ENCODE assay signal across 8 cellular contexts in genomic region chr19:42290523-42291436, GRCh38. TPM values are rescaled to one million over a fixed set of nuclear protein-coding genes. Genes with fewer than 3 reads are reported as not detected.
A peak's percentile ranks its signal among the peaks of the same experiment; 100 is the strongest.
DNase-seq lines count a peak whose midpoint lies in the region; ATAC-seq and TF ChIP-seq lines count a peak whose summit lies in the region.

No MANE protein-coding gene starts in this region.

- H4K20me1 ChIP-seq in BLaER1 treated with 17β-estradiol and CSF1 and Interleukin-3, amounts not matched to agents 10 nM and 100 nM: peaks cover 55 to 98% (median 84%) of the 10 kb centered on the region in 11 experiments

- no peak overlapping the region for H3K27ac Mint-ChIP-seq in activated CD4-positive, alpha-beta memory T cell treated with anti-CD3 and anti-CD28 coated beads, Interleukin-2, amount 10 ng/mL, durations not matched to agents 7 days and 5 days

- DNase-seq in HT1080 (ENCODE audit: low read depth) (peak; percentile 44), fibroblast of mammary gland (ENCODE audit: low read depth) (no peak), cerebellar cortex (ENCODE audit: low spot score) (no peak)
- peak; percentile 51 for DNase-seq in activated CD4-positive, alpha-beta memory T cell treated with anti-CD3 and anti-CD28 coated beads, Interleukin-2, amount 10 ng/mL, durations not matched to agents 7 days and 5 days
- DNase-seq in stimulated activated CD4-positive, alpha-beta T cell treated with anti-CD3 and anti-CD28 coated beads, TNF-alpha, amount 100 ng/mL, for 1 hour (ENCODE audit: low read depth in 3 of 3, low spot score in 1 of 3): peak in 2 of 3 donors; percentile 38 to 45

- TF ChIP-seq CTCF in fibroblast of mammary gland (conservative IDR thresholded peaks at IDR 0.05; ENCODE audit: control insufficient read depth, insufficient read depth, low read depth, low read length): peak; percentile 30

- POLR2A ChIA-PET in activated CD4-positive, alpha-beta memory T cell treated with anti-CD3 and anti-CD28 coated beads, Interleukin-2, amount 10 ng/mL, durations not matched to agents 7 days and 5 days (lab: Charles Lee): no interaction called here

- CTCF ChIA-PET in activated CD4-positive, alpha-beta memory T cell treated with anti-CD3 and anti-CD28 coated beads, Interleukin-2, amount 10 ng/mL, durations not matched to agents 7 days and 5 days (lab: Charles Lee): no interaction called here

- peaks cover 16% of the 10 kb centered on the region for H3K4me1 Mint-ChIP-seq in activated CD4-positive, alpha-beta memory T cell treated with anti-CD3 and anti-CD28 coated beads, Interleukin-2, amount 10 ng/mL, durations not matched to agents 7 days and 5 days

- peak overlapping the region in 9 of 11 experiments; percentile 9 to 49 (median 32); a peak in 12 of 22 replicates for H3K9ac ChIP-seq in BLaER1 treated with 17β-estradiol and CSF1 and Interleukin-3, amounts not matched to agents 10 nM and 100 nM

- ATAC-seq in HG02571 (IDR thresholded peaks at IDR 0.05; ENCODE audit: unreplicated experiment): no peak
- no peak for ATAC-seq in GM19397 (IDR thresholded peaks at IDR 0.05; ENCODE audit: unreplicated experiment)

- H3K4me2 ChIP-seq in BLaER1 treated with 17β-estradiol and CSF1 and Interleukin-3, amounts not matched to agents 10 nM and 100 nM: peak overlapping the region; percentile 23 to 85 (median 57); a peak in 18 of 22 replicates

- H3K27me3 ChIP-seq in BLaER1 treated with 17β-estradiol and CSF1 and Interleukin-3, amounts not matched to agents 10 nM and 100 nM: no peaks in the 10 kb centered on the region

- peaks cover 78 to 91% (median 88%) of the 10 kb centered on the region in 11 experiments for H3K36me3 ChIP-seq in BLaER1 treated with 17β-estradiol and CSF1 and Interleukin-3, amounts not matched to agents 10 nM and 100 nM

- peak overlapping the region in 1 of 10 experiments; percentile 40; a peak in 2 of 20 replicates for H3K4me3 ChIP-seq in BLaER1 treated with 17β-estradiol and CSF1 and Interleukin-3, amounts not matched to agents 10 nM and 100 nM
- no peak overlapping the region for H3K4me3 ChIP-seq in fibroblast of mammary gland (ENCODE audit: control insufficient read depth, low read depth, low read length)

- peak overlapping the region in 3 of 11 experiments; percentile 18 to 29 (median 18); a peak in 3 of 22 replicates for H3K27ac ChIP-seq in BLaER1 treated with 17β-estradiol and CSF1 and Interleukin-3, amounts not matched to agents 10 nM and 100 nM

- H3K4me1 ChIP-seq in BLaER1 treated with 17β-estradiol and CSF1 and Interleukin-3, amounts not matched to agents 10 nM and 100 nM: peaks cover 48 to 60% (median 57%) of the 10 kb centered on the region in 10 experiments

- H3K9me3 Mint-ChIP-seq in activated CD4-positive, alpha-beta memory T cell treated with anti-CD3 and anti-CD28 coated beads, Interleukin-2, amount 10 ng/mL, durations not matched to agents 7 days and 5 days: no peaks in the 10 kb centered on the region

- no peak overlapping the region for H3K4me3 Mint-ChIP-seq in activated CD4-positive, alpha-beta memory T cell treated with anti-CD3 and anti-CD28 coated beads, Interleukin-2, amount 10 ng/mL, durations not matched to agents 7 days and 5 days

- H3K9me3 ChIP-seq in BLaER1 treated with 17β-estradiol and CSF1 and Interleukin-3, amounts not matched to agents 10 nM and 100 nM (replicated peaks in 1 of 11): no peaks in the 10 kb centered on the region

- no peaks in the 10 kb centered on the region for H3K27me3 Mint-ChIP-seq in activated CD4-positive, alpha-beta memory T cell treated with anti-CD3 and anti-CD28 coated beads, Interleukin-2, amount 10 ng/mL, durations not matched to agents 7 days and 5 days

- peaks cover 53% of the 10 kb centered on the region for H3K36me3 Mint-ChIP-seq in activated CD4-positive, alpha-beta memory T cell treated with anti-CD3 and anti-CD28 coated beads, Interleukin-2, amount 10 ng/mL, durations not matched to agents 7 days and 5 days (ENCODE audit: low read depth)

RNA-seq across cellular contexts. Expression of gene PRR19, which starts 11.2 kb away (rescaled TPM):
- 1.2 and 2.8 TPM in 2 replicates for total RNA-seq in HT1080 (2014; rRNA removed; shearing (Covaris generic))
- polyA plus RNA-seq in HT1080 (2015; cell fraction: cytosol; rRNA removed): 0.81 and 1.0 TPM in 2 replicates
- 0.61 and 1.1 TPM in 2 replicates for polyA plus RNA-seq in HT1080 (2015; cell fraction: nucleus; rRNA removed)
- under 1 TPM; 0.45 to 0.91 TPM for total RNA-seq in activated CD4-positive, alpha-beta memory T cell treated with anti-CD3 and anti-CD28 coated beads, Interleukin-2, amount 10 ng/mL, durations not matched to agents 7 days and 5 days

RNA-seq across cellular contexts. Expression of gene PAFAH1B3, which starts 11.6 kb away (rescaled TPM):
- 98.5 and 110 TPM in 2 replicates for total RNA-seq in HT1080 (2014; rRNA removed; shearing (Covaris generic))
- 36.9 and 43.7 TPM in 2 replicates for polyA plus RNA-seq in HT1080 (2015; cell fraction: cytosol; rRNA removed)
- polyA plus RNA-seq in HT1080 (2015; cell fraction: nucleus; rRNA removed): 21.3 and 23.6 TPM in 2 replicates
- total RNA-seq in activated CD4-positive, alpha-beta memory T cell treated with anti-CD3 and anti-CD28 coated beads, Interleukin-2, amount 10 ng/mL, durations not matched to agents 7 days and 5 days: 10 to 100 TPM; 30.6 to 32.7 TPM

RNA-seq across cellular contexts. Expression of gene CIC, which starts 21.7 kb away (rescaled TPM):
- 12.0 and 22.6 TPM in 2 replicates for total RNA-seq in HT1080 (2014; rRNA removed; shearing (Covaris generic))
- polyA plus RNA-seq in HT1080 (2015; cell fraction: cytosol; rRNA removed): 19.0 and 21.5 TPM in 2 replicates
- polyA plus RNA-seq in HT1080 (2015; cell fraction: nucleus; rRNA removed): 51.0 and 53.3 TPM in 2 replicates
- 10 to 100 TPM; 86.5 to 88.8 TPM for total RNA-seq in activated CD4-positive, alpha-beta memory T cell treated with anti-CD3 and anti-CD28 coated beads, Interleukin-2, amount 10 ng/mL, durations not matched to agents 7 days and 5 days

RNA-seq across cellular contexts. Expression of gene TMEM145, which starts 22.3 kb away (rescaled TPM):
- 0.37 and 1.1 TPM in 2 replicates for total RNA-seq in HT1080 (2014; rRNA removed; shearing (Covaris generic))
- polyA plus RNA-seq in HT1080 (2015; cell fraction: cytosol; rRNA removed): 2.0 and 3.3 TPM in 2 replicates
- polyA plus RNA-seq in HT1080 (2015; cell fraction: nucleus; rRNA removed): 7.7 and 10.2 TPM in 2 replicates
- total RNA-seq in activated CD4-positive, alpha-beta memory T cell treated with anti-CD3 and anti-CD28 coated beads, Interleukin-2, amount 10 ng/mL, durations not matched to agents 7 days and 5 days: under 1 TPM in 1 of 2 experiments, not detected in 1; 0.23 TPM

RNA-seq across cellular contexts. Expression of gene MEGF8, which starts 34.7 kb away (rescaled TPM):
- total RNA-seq in HT1080 (2014; rRNA removed; shearing (Covaris generic)): 13.2 TPM in 2 replicates
- 8.7 and 9.7 TPM in 2 replicates for polyA plus RNA-seq in HT1080 (2015; cell fraction: cytosol; rRNA removed)
- 31.9 and 34.0 TPM in 2 replicates for polyA plus RNA-seq in HT1080 (2015; cell fraction: nucleus; rRNA removed)
- 1 to 10 TPM; 4.2 to 4.7 TPM for total RNA-seq in activated CD4-positive, alpha-beta memory T cell treated with anti-CD3 and anti-CD28 coated beads, Interleukin-2, amount 10 ng/mL, durations not matched to agents 7 days and 5 days

Comparison
In these comparisons a context has a peak if more than half of its experiments do, and no peak if none do; other contexts are left out.
1. DNase-seq: peak in HT1080 (single experiment), activated CD4-positive, alpha-beta memory T cell treated with anti-CD3 and anti-CD28 coated beads, Interleukin-2, amount 10 ng/mL, durations not matched to agents 7 days and 5 days (single experiment) and stimulated activated CD4-positive, alpha-beta T cell treated with anti-CD3 and anti-CD28 coated beads, TNF-alpha, amount 100 ng/mL, for 1 hour (2 of 3); none in fibroblast of mammary gland (single experiment) and cerebellar cortex (single experiment).